ENCODE assay signal across 34 cellular contexts in the genomic region with DNA sequence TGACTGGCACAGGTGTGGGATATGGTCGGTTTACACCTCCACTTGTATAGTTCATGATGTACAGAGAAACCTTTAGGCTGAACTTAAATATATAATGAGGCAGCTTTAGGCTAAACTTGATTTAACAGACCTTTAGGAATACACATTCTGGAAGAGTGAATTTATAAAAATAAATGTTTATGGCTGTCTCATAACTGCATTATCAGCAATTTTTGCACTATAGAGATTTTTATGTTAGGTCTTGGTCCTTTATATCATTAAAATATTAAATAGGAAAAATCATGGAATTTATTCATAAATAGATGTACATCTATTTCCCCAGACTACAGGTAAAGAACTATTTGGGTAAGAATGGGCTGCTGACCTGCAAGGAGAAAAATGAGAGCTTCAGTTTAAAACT. TPM values are rescaled to one million over a fixed set of nuclear protein-coding genes. Genes with fewer than 3 reads are reported as not detected.
"Had no signal": no experiment of that assay in that cellular context is flagged by ENCODE, and none has a peak within 500 bp of the region (broad histone marks: within the 10 kb centered on the region; RNA-seq: fewer than 3 reads in every experiment).

No MANE protein-coding gene starts in this region.

- H3K4me3 Mint-ChIP-seq: activated B cell treated with CpG ODN at 0.5 μM for 24 hours; activated CD8-positive, alpha-beta T cell treated with anti-CD3 and anti-CD28 coated beads for 36 hours; activated naive CD4-positive, alpha-beta T cell treated with anti-CD3 and anti-CD28 coated beads for 36 hours; activated naive CD8-positive, alpha-beta T cell treated with anti-CD3 and anti-CD28 coated beads, Interleukin-2, amount 10 ng/mL, durations not matched to agents 7 days and 5 days; activated T-helper 1 cell treated with anti-CD3 and anti-CD28 coated beads, Interleukin-12 subunit alpha, Interleukin-12 subunit beta, Interleukin-2, Interleukin-4 antibody, amounts not matched to agents 30 ng/mL and 10 ng/mL and 1 ng/mL, durations not matched to agents 14 hours and 24 hours and 36 hours; brain; T-cell; T-helper 1 cell treated with Interleukin-12 subunit alpha and Interleukin-12 subunit beta and Interleukin-4 antibody, amounts not matched to agents 30 μg/mL and 1 μg/mL, for 36 hours had no signal

- H3K4me1 ChIP-seq: ascending aorta, breast epithelium, colonic mucosa, esophagus squamous epithelium, gastroesophageal sphincter had no signal

- H3K36me3 Mint-ChIP-seq: activated naive CD4-positive, alpha-beta T cell treated with anti-CD3 and anti-CD28 coated beads, Interleukin-2, amount 50 U/mL, for 72 hours; activated naive CD8-positive, alpha-beta T cell treated with anti-CD3 and anti-CD28 coated beads, Interleukin-2, amount 10 ng/mL, durations not matched to agents 7 days and 5 days; brain had no signal

- ATAC-seq: activated CD4-positive, CD25-positive, alpha-beta regulatory T cell treated with anti-CD3 and anti-CD28 coated beads, Interleukin-2, amount 50 U/mL, for 24 hours; activated CD8-positive, alpha-beta T cell treated with anti-CD3 and anti-CD28 coated beads for 36 hours; activated naive CD4-positive, alpha-beta T cell treated with anti-CD3 and anti-CD28 coated beads, Interleukin-2, amount 50 U/mL, for 72 hours; gastroesophageal sphincter; T-cell had no signal

- H3K27me3 ChIP-seq: ascending aorta, breast epithelium, cardiac muscle cell, colonic mucosa, esophagus squamous epithelium, gastroesophageal sphincter had no signal

- H3K4me3 ChIP-seq: ascending aorta, breast epithelium, cardiac muscle cell, colonic mucosa, esophagus squamous epithelium, gastroesophageal sphincter had no signal

- H3K9me3 ChIP-seq: ascending aorta, breast epithelium, colonic mucosa, esophagus squamous epithelium, gastroesophageal sphincter had no signal

- H3K27ac ChIP-seq: ascending aorta, breast epithelium, cardiac muscle cell, colonic mucosa, epithelial cell of prostate, esophagus squamous epithelium, gastroesophageal sphincter, WERI-Rb-1 had no signal

- H3K9me3 Mint-ChIP-seq: activated B cell treated with CpG ODN at 0.5 μM for 24 hours; activated CD8-positive, alpha-beta T cell treated with anti-CD3 and anti-CD28 coated beads for 36 hours; activated naive CD4-positive, alpha-beta T cell treated with anti-CD3 and anti-CD28 coated beads for 36 hours; activated naive CD4-positive, alpha-beta T cell treated with anti-CD3 and anti-CD28 coated beads, Interleukin-2, amount 50 U/mL, for 72 hours; activated naive CD8-positive, alpha-beta T cell treated with anti-CD3 and anti-CD28 coated beads, Interleukin-2, amount 10 ng/mL, durations not matched to agents 7 days and 5 days; activated T-helper 1 cell treated with anti-CD3 and anti-CD28 coated beads, Interleukin-12 subunit alpha, Interleukin-12 subunit beta, Interleukin-2, Interleukin-4 antibody, amounts not matched to agents 30 ng/mL and 10 ng/mL and 1 ng/mL, durations not matched to agents 14 hours and 24 hours and 36 hours; activated T-helper 2 cell treated with anti-CD3 and anti-CD28 coated beads, Interferon-gamma antibody, Interleukin-2, Interleukin-4, amounts not matched to agents 10 μg/mL and 5 μg/mL and 100 μg/mL, durations not matched to agents 14 hours and 24 hours and 36 hours; brain; T-cell; T-helper 1 cell treated with Interleukin-12 subunit alpha and Interleukin-12 subunit beta and Interleukin-4 antibody, amounts not matched to agents 30 μg/mL and 1 μg/mL, for 36 hours had no signal

- H3K27me3 Mint-ChIP-seq: activated B cell treated with CpG ODN at 0.5 μM for 24 hours; activated CD8-positive, alpha-beta T cell treated with anti-CD3 and anti-CD28 coated beads for 36 hours; brain; T-cell had no signal

- DNase-seq: activated B cell treated with CpG ODN at 0.5 μM for 24 hours; activated CD4-positive, alpha-beta T cell treated with anti-CD3 and anti-CD28 coated beads for 48 hours; activated CD4-positive, alpha-beta T cell treated with anti-CD3 and anti-CD28 coated beads, Interleukin-2, amount 50 U/mL, for 1 hour; activated CD4-positive, alpha-beta T cell treated with anti-CD3 and anti-CD28 coated beads, Interleukin-2, amount 50 U/mL, for 48 hours; activated CD8-positive, alpha-beta memory T cell treated with anti-CD3 and anti-CD28 coated beads for 24 hours; activated CD8-positive, alpha-beta T cell treated with anti-CD3 and anti-CD28 coated beads for 36 hours; activated effector memory CD4-positive, alpha-beta T cell treated with anti-CD3 and anti-CD28 coated beads, Interleukin-2, amount 50 U/mL, for 16 hours; activated naive CD4-positive, alpha-beta T cell treated with anti-CD3 and anti-CD28 coated beads for 36 hours; activated naive CD8-positive, alpha-beta T cell treated with anti-CD3 and anti-CD28 coated beads, Interleukin-2, amount 10 ng/mL, durations not matched to agents 7 days and 5 days; activated T-cell treated with anti-CD3 and anti-CD28 coated beads, Interleukin-2, amount 50 U/mL, for 1 hour; activated T-cell treated with anti-CD3 and anti-CD28 coated beads, Interleukin-2, amount 50 U/mL, for 48 hours; central memory CD4-positive, alpha-beta T cell; cerebellar nuclear complex; colonic mucosa; effector CD8-positive, alpha-beta T cell; esophagus squamous epithelium; foreskin melanocyte; T-cell; T1000; WERI-Rb-1 had no signal

- FAIRE-seq: endometrium, endothelial cell of umbilical vein had no signal

- H3K4me1 Mint-ChIP-seq: activated B cell treated with CpG ODN at 0.5 μM for 24 hours, brain had no signal

- H3K36me3 ChIP-seq: ascending aorta, breast epithelium, cardiac muscle cell, colonic mucosa, gastroesophageal sphincter, WERI-Rb-1 had no signal

- H3K27ac Mint-ChIP-seq: activated B cell treated with CpG ODN at 0.5 μM for 24 hours; activated CD8-positive, alpha-beta T cell treated with anti-CD3 and anti-CD28 coated beads for 36 hours; activated naive CD4-positive, alpha-beta T cell treated with anti-CD3 and anti-CD28 coated beads for 36 hours; activated naive CD4-positive, alpha-beta T cell treated with anti-CD3 and anti-CD28 coated beads, Interleukin-2, amount 50 U/mL, for 72 hours; activated naive CD8-positive, alpha-beta T cell treated with anti-CD3 and anti-CD28 coated beads, Interleukin-2, amount 10 ng/mL, durations not matched to agents 7 days and 5 days; activated T-helper 1 cell treated with anti-CD3 and anti-CD28 coated beads, Interleukin-12 subunit alpha, Interleukin-12 subunit beta, Interleukin-2, Interleukin-4 antibody, amounts not matched to agents 30 ng/mL and 10 ng/mL and 1 ng/mL, durations not matched to agents 14 hours and 24 hours and 36 hours; activated T-helper 2 cell treated with anti-CD3 and anti-CD28 coated beads, Interferon-gamma antibody, Interleukin-2, Interleukin-4, amounts not matched to agents 10 μg/mL and 5 μg/mL and 100 μg/mL, durations not matched to agents 14 hours and 24 hours and 36 hours; brain; T-cell; T-helper 1 cell treated with Interleukin-12 subunit alpha and Interleukin-12 subunit beta and Interleukin-4 antibody, amounts not matched to agents 30 μg/mL and 1 μg/mL, for 36 hours had no signal

RNA-seq across cellular contexts. Expression of a gene that starts 19.8 kb away (rescaled TPM):
- total RNA-seq: activated CD8-positive, alpha-beta T cell treated with anti-CD3 and anti-CD28 coated beads for 36 hours; dermis microvascular lymphatic vessel endothelial cell; endothelial cell of umbilical vein had no signal
- polyA plus RNA-seq: endothelial cell of umbilical vein had no signal
